In the genomic region with DNA sequence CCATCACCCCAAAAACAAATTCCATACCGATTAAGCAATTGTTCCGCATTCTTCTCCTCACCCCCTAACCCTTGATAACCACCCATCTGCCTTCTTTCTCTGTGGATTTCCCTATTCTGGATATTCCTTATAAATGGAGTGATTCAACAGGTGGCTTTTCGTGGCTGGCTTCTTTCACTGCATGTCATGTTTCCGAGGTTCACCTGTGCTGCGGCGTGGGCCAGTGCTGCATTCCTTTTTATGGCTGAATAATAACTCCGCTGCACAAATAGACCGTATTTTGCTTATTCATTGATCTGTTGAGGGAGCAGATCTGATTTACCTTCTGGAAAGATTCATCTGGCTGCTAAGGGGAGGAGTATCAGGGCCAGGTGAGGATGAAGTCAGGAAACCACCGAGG, we compare ENCODE assay signal across 3 cellular contexts.
"Had no signal": no experiment of that assay in that cellular context is flagged by ENCODE, and none has a peak within 500 bp of the region (broad histone marks: within the 10 kb centered on the region; RNA-seq: fewer than 3 reads in every experiment).

No MANE protein-coding gene starts in this region.

- H3K4me3 ChIP-seq: GM12878 had no signal

- ATAC-seq: GM12878 had no signal

- DNase-seq: GDM1, GF-D8 had no signal
